ENCODE assay signal across 9 cellular contexts in genomic region chr19:46862974-46863632, GRCh38. TPM values are rescaled to one million over a fixed set of nuclear protein-coding genes. Genes with fewer than 3 reads are reported as not detected.
DNase-seq lines count a peak whose midpoint lies in the region; ATAC-seq and TF ChIP-seq lines count a peak whose summit lies in the region.
"Had no signal": no experiment of that assay in that cellular context is flagged by ENCODE, and none has a peak within 500 bp of the region (broad histone marks: within the 10 kb centered on the region; RNA-seq: fewer than 3 reads in every experiment).

No MANE protein-coding gene starts in this region.

- no peak overlapping the region for H3K27ac Mint-ChIP-seq in activated naive CD8-positive, alpha-beta T cell treated with anti-CD3 and anti-CD28 coated beads for 36 hours
- H3K27ac Mint-ChIP-seq: brain had no signal

- H3K36me3 ChIP-seq in ACC112 (ENCODE audit: insufficient read depth, low read length) (no peaks in the 10 kb centered on the region), brain microvascular endothelial cell (replicated peaks) (no peaks in the 10 kb centered on the region), mucosa of rectum (ENCODE audit: control insufficient read depth in 2 of 2, insufficient read depth in 2 of 2, low read length in 2 of 2) (no peaks in the 10 kb centered on the region)

- no peak overlapping the region for H2AFZ ChIP-seq in ACC112 (ENCODE audit: low read length, unreplicated experiment)

- no peak for DNase-seq in HFF-Myc (ENCODE audit: extremely low read depth, low read depth)
- DNase-seq in brain microvascular endothelial cell, result no peak
- DNase-seq in SKM-1 (lab: John Stamatoyannopoulos, UW; ENCODE audit: unreplicated experiment), result no peak
- DNase-seq in SKM-1 treated with dmso at 0.1 percent for 144 hours (lab: John Stamatoyannopoulos, UW; ENCODE audit: unreplicated experiment), result no peak
- no peak for DNase-seq in activated naive CD8-positive, alpha-beta T cell treated with anti-CD3 and anti-CD28 coated beads for 36 hours

- H3K4me3 Mint-ChIP-seq in activated naive CD8-positive, alpha-beta T cell treated with anti-CD3 and anti-CD28 coated beads for 36 hours, result no peak overlapping the region
- H3K4me3 Mint-ChIP-seq: brain had no signal

- no peaks in the 10 kb centered on the region for H3K27me3 Mint-ChIP-seq in activated naive CD8-positive, alpha-beta T cell treated with anti-CD3 and anti-CD28 coated beads for 36 hours
- H3K27me3 Mint-ChIP-seq: brain had no signal

- H3K79me2 ChIP-seq in ACC112 (ENCODE audit: control insufficient read depth, insufficient read depth, low read length, unreplicated experiment), result peaks cover 69% of the 10 kb centered on the region

- TF ChIP-seq CTCF in HFF-Myc (IDR thresholded peaks at IDR 0.05; ENCODE audit: low read depth, low read length, missing control alignments) (no peak), brain microvascular endothelial cell (IDR thresholded peaks at IDR 0.05; ENCODE audit: low read depth, low read length, missing control alignments) (no peak)

- H3K4me3 ChIP-seq in ACC112 (ENCODE audit: low read depth, low read length), result peak overlapping the region; percentile 82
- peak overlapping the region; percentile 87 for H3K4me3 ChIP-seq in HFF-Myc (replicated peaks; ENCODE audit: low read depth, low read length)
- peak overlapping the region; percentile 74 for H3K4me3 ChIP-seq in brain microvascular endothelial cell (ENCODE audit: low read depth, low read length)
- H3K4me3 ChIP-seq in mucosa of rectum (ENCODE audit: low read length in 2 of 2), result peak overlapping the region; percentile 17 to 87

- peaks cover 8% of the 10 kb centered on the region for H3K36me3 Mint-ChIP-seq in activated naive CD8-positive, alpha-beta T cell treated with anti-CD3 and anti-CD28 coated beads for 36 hours
- H3K36me3 Mint-ChIP-seq: brain had no signal

- no peak for ATAC-seq in GM19463 (IDR thresholded peaks at IDR 0.05; ENCODE audit: unreplicated experiment)

- H3K27ac ChIP-seq in ACC112 (ENCODE audit: low read depth, low read length) (peak overlapping the region; percentile 94), brain microvascular endothelial cell (peak overlapping the region; percentile 34), mucosa of rectum (ENCODE audit: low read depth in 2 of 2, low read length in 2 of 2) (peak overlapping the region; percentile 35 to 80)

- peak overlapping the region; percentile 38 to 70 for H3K9ac ChIP-seq in mucosa of rectum (ENCODE audit: low read depth in 1 of 2, low read length in 2 of 2)

- peaks cover 42% of the 10 kb centered on the region for H3K4me1 ChIP-seq in ACC112 (ENCODE audit: control insufficient read depth, insufficient read depth, low read length, unreplicated experiment)
- peaks cover 31 to 47% of the 10 kb centered on the region in 2 donors for H3K4me1 ChIP-seq in mucosa of rectum (ENCODE audit: control insufficient read depth in 2 of 2, insufficient read depth in 2 of 2, low read length in 2 of 2)

- no peaks in the 10 kb centered on the region for H3K9me3 ChIP-seq in mucosa of rectum (ENCODE audit: control insufficient read depth in 2 of 2, low read length in 2 of 2)

- H3K9me3 Mint-ChIP-seq in activated naive CD8-positive, alpha-beta T cell treated with anti-CD3 and anti-CD28 coated beads for 36 hours, result peaks cover 3% of the 10 kb centered on the region

- peaks cover 26% of the 10 kb centered on the region for H3K4me1 Mint-ChIP-seq in activated naive CD8-positive, alpha-beta T cell treated with anti-CD3 and anti-CD28 coated beads for 36 hours

- no peaks in the 10 kb centered on the region for H3K27me3 ChIP-seq in ACC112 (ENCODE audit: insufficient read depth, low read length)
- H3K27me3 ChIP-seq in brain microvascular endothelial cell (replicated peaks), result no peaks in the 10 kb centered on the region
- H3K27me3 ChIP-seq in mucosa of rectum (ENCODE audit: control insufficient read depth in 2 of 2, insufficient read depth in 2 of 2, low read length in 2 of 2), result no peaks in the 10 kb centered on the region

- in situ Hi-C loops in brain microvascular endothelial cell (cut with HindIII; ENCODE audit: low pct_ligation_motif_present, low sequenced_read_pairs), result loop anchor here (25.0 kb wide), 1 partner anchor 99 kb away; no protein-coding TSS in a partner anchor

RNA-seq across cellular contexts. Expression of gene ARHGAP35, which starts 2.3 kb away (rescaled TPM):
- 10 to 100 TPM; 13.6 to 13.7 TPM for total RNA-seq in activated naive CD8-positive, alpha-beta T cell treated with anti-CD3 and anti-CD28 coated beads for 36 hours

RNA-seq across cellular contexts. Expression of gene AP2S1, which starts 12.5 kb away (rescaled TPM):
- 100 to 1,000 TPM; 112 to 114 TPM for total RNA-seq in activated naive CD8-positive, alpha-beta T cell treated with anti-CD3 and anti-CD28 coated beads for 36 hours

Comparison
In these comparisons a context has a peak if more than half of its experiments do, and no peak if none do; other contexts are left out.
1. H3K27ac ChIP-seq: peak in every context shown above with its lines; median percentile 94 in ACC112; 58 in mucosa of rectum; 34 in brain microvascular endothelial cell.